9 cellular contexts compared by ENCODE assay signal in genomic region chr3:171640520-171641412, GRCh38.
DNase-seq lines count a peak whose midpoint lies in the region; ATAC-seq and TF ChIP-seq lines count a peak whose summit lies in the region.
"Had no signal": no experiment of that assay in that cellular context is flagged by ENCODE, and none has a peak within 500 bp of the region (broad histone marks: within the 10 kb centered on the region; RNA-seq: fewer than 3 reads in every experiment).

No MANE protein-coding gene starts in this region.

- no peaks in the 10 kb centered on the region for H3K36me3 ChIP-seq in HCT116 (ENCODE audit: control insufficient read depth in 1 of 2, insufficient read depth in 2 of 2, low read length in 2 of 2)
- H3K36me3 ChIP-seq in heart right ventricle, result peaks cover 0 to 48% (median 8%) of the 10 kb centered on the region in 9 donors

- peak overlapping the region; percentile 25; the same call in 1 of the 2 replicates for H3K4me2 ChIP-seq in HCT116 (ENCODE audit: low read length)

- peak; percentile 28; the same call in 1 of the 2 replicates for TF ChIP-seq RAD21 in HCT116 (IDR thresholded peaks at IDR 0.05; ENCODE audit: low read depth)

- POLR2A ChIA-PET in HCT116 (lab: Charles Lee), result no interaction called here

- H4K20me1 ChIP-seq in HCT116 (ENCODE audit: insufficient read depth), result no peaks in the 10 kb centered on the region

- no TSS peak for BruUV-seq in HCT116 (replicated peaks; lab: Mats Ljungman, UMichigan)

- DNase-seq in HCT116 (ENCODE audit: low read depth, low spot score) (no peak), T1000 (lab: John Stamatoyannopoulos, UW) (peak; percentile 12), heart right ventricle (no peak), skeletal muscle cell (ENCODE audit: low read depth) (peak; percentile 11), NCI-H748 treated with DMSO at 0.1 percent for 48 hours (lab: John Stamatoyannopoulos, UW) (no peak), SIG-M5 treated with dmso at 0.1 percent for 504 hours (lab: John Stamatoyannopoulos, UW; ENCODE audit: unreplicated experiment) (no peak)
- no peak for DNase-seq in activated effector memory CD4-positive, alpha-beta T cell treated with Interleukin-2 at 50 U/mL for 16 hours
- DNase-seq: activated CD4-positive, alpha-beta T cell treated with anti-CD3 and anti-CD28 coated beads for 1 hour had no signal

- CTCF ChIA-PET in HCT116 (lab: Charles Lee), result interaction anchor here (1.1 to 1.8 kb wide), 5 partner anchors 26 to 193 kb away, joined by 3 to 5 read pairs (median 3); no protein-coding TSS in a partner anchor

- peak overlapping the region; percentile 20; the same call in 1 of the 2 replicates for H3K27ac ChIP-seq in HCT116 (ENCODE audit: low read depth, low read length)
- peak overlapping the region in 8 of 10 donors; percentile 12 to 82 (median 58) for H3K27ac ChIP-seq in heart right ventricle

- RAD21 ChIA-PET in HCT116 (lab: Charles Lee; ENCODE audit: low non-redundant PET in 1 of 2, low total read pairs in 2 of 2, uncharacterized antibody in 2 of 2, unreplicated experiment in 2 of 2), result no interaction called here

- intact Hi-C loops in HCT116 (cut with micrococcal nuclease), result loop anchor here (10.0 kb wide), 2 partner anchors 676 to 1024 kb away; no protein-coding TSS in a partner anchor
- intact Hi-C loops in heart right ventricle (cut with DNase I), result loop anchor here in 8 of 10 donors (5.0 to 10.0 kb wide), 7 partner anchors 134 to 834 kb away; no protein-coding TSS in a partner anchor

- H3K4me3 ChIP-seq in HCT116 (replicated peaks in 1 of 2; ENCODE audit: low read depth in 1 of 2, low read length in 2 of 2) (no peak overlapping the region), heart right ventricle (no peak overlapping the region), skeletal muscle cell (ENCODE audit: low read depth, low read length) (no peak overlapping the region)

- H3K9me2 ChIP-seq in HCT116 (ENCODE audit: insufficient read depth), result peaks cover 3% of the 10 kb centered on the region; the same call in 1 of the 2 replicates

- no peaks in the 10 kb centered on the region for H3K79me2 ChIP-seq in HCT116 (ENCODE audit: insufficient read depth, low read length)

- H3K4me1 ChIP-seq in HCT116 (ENCODE audit: control insufficient read depth in 1 of 2, insufficient read depth in 2 of 2, low read length in 2 of 2) (peaks cover 5 to 6% of the 10 kb centered on the region in 2 experiments; a peak in 3 of 4 replicates), heart right ventricle (peaks cover 0 to 38% (median 25%) of the 10 kb centered on the region in 9 donors)

- H3K9me3 ChIP-seq in HCT116 (ENCODE audit: control insufficient read depth in 1 of 2, insufficient read depth in 1 of 2, low read depth in 1 of 2, low read length in 2 of 2) (no peaks in the 10 kb centered on the region), heart right ventricle (no peaks in the 10 kb centered on the region)

- H3K9ac ChIP-seq in HCT116 (ENCODE audit: low read length), result no peak overlapping the region

- no peak for TF ChIP-seq POLR2A in HCT116 (IDR thresholded peaks at IDR 0.05; ENCODE audit: borderline replicate concordance, extremely low read depth, insufficient read depth, insufficient read length)

- H3K27me3 ChIP-seq in HCT116 (ENCODE audit: insufficient read depth, low read length) (no peaks in the 10 kb centered on the region), heart right ventricle (no peaks in the 10 kb centered on the region)

- peak; percentile 83 for ATAC-seq in HCT116
- peak in 7 of 8 donors; percentile 63 to 84 (median 72) for ATAC-seq in heart right ventricle
- ATAC-seq in HG03342 (IDR thresholded peaks at IDR 0.05; ENCODE audit: unreplicated experiment), result no peak

- 11 to 14% methylated on average over 2 of the region's 2 CpGs for WGBS in heart right ventricle, 2 donors

- TF ChIP-seq CTCF in HCT116 (IDR thresholded peaks at IDR 0.05 in 2 of 3, conservative IDR thresholded peaks at IDR 0.05 in 1 of 3; ENCODE audit: borderline replicate concordance in 1 of 3, insufficient read depth in 1 of 3, low read depth in 2 of 3, low read length in 2 of 3) (peak in 2 of 3 experiments; percentile 11 to 33; a peak in 1 of 6 replicates), heart right ventricle (IDR thresholded peaks at IDR 0.05) (no peak)

- peak overlapping the region; percentile 75 for H2AFZ ChIP-seq in HCT116 (ENCODE audit: low read depth, low read length, poor library complexity, severe bottlenecking)

TF ChIP-seq in HCT116, 20 proteins besides CTCF, POLR2A, EP300 and RAD21:
- TF ChIP-seq EZH2 (IDR thresholded peaks at IDR 0.05), result no peak
- no peak for TF ChIP-seq ZFX (IDR thresholded peaks at IDR 0.05)
- no peak for TF ChIP-seq ZBTB33 (IDR thresholded peaks at IDR 0.05; ENCODE audit: extremely low read depth, insufficient replicate concordance, low read length)
- peak; percentile 37; the same call in 1 of the 2 replicates for TF ChIP-seq MAX (IDR thresholded peaks at IDR 0.05)

Comparison
In these comparisons a context has a peak if more than half of its experiments do, and no peak if none do; other contexts are left out.
1. DNase-seq: peak in T1000 (single experiment) and skeletal muscle cell (single experiment); none in HCT116 (single experiment), heart right ventricle (0 of 2), activated effector memory CD4-positive, alpha-beta T cell treated with Interleukin-2 at 50 U/mL for 16 hours (single experiment), NCI-H748 treated with DMSO at 0.1 percent for 48 hours (single experiment) and SIG-M5 treated with dmso at 0.1 percent for 504 hours (single experiment).
2. CTCF ChIP-seq: peak in HCT116 (2 of 3); none in heart right ventricle (0 of 9).